Comparison of ENCODE assay signal across 20 cellular contexts in the genomic region with DNA sequence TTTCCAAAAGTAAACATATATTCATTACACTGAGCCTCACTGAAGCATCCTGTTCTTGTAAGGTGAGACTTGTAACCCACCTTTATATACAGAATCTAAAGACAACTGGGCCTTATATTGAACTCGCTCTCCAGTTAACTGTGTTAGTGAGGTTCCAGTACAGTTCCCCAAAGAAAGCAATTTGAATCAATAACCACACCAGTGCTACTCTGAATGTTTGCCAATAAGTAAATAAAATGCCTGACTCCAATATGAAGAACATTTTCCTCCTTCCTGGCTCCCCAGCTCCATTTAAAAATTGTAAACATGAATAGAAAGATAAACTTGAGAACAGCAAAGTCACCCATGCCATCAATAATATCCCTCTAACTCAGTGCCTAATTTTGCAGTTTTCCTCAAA. TPM values are rescaled to one million over a fixed set of nuclear protein-coding genes. Genes with fewer than 3 reads are reported as not detected.
DNase-seq lines count a peak whose midpoint lies in the region; ATAC-seq and TF ChIP-seq lines count a peak whose summit lies in the region.
"Had no signal": no experiment of that assay in that cellular context is flagged by ENCODE, and none has a peak within 500 bp of the region (broad histone marks: within the 10 kb centered on the region; RNA-seq: fewer than 3 reads in every experiment).

No MANE protein-coding gene starts in this region.

- H3K4me1 Mint-ChIP-seq in activated T-cell treated with anti-CD3 and anti-CD28 coated beads, Interleukin-2, amount 50 U/mL, for 72 hours (ENCODE audit: low read depth): peaks cover 64% of the 10 kb centered on the region
- H3K4me1 Mint-ChIP-seq in activated T-cell treated with anti-CD3 and anti-CD28 coated beads, Interleukin-2, amount 50 U/mL, for 4 hours (ENCODE audit: low read depth): peaks cover 74% of the 10 kb centered on the region
- peaks cover 70% of the 10 kb centered on the region for H3K4me1 Mint-ChIP-seq in stimulated activated effector memory CD8-positive, alpha-beta T cell treated with anti-CD3 and anti-CD28 coated beads, Interleukin-12 subunit alpha, Interleukin-12 subunit beta, amount 100 ng/mL, for 72 hours

- WGBS in esophagus muscularis mucosa: 89% methylated on average over 1 of the region's 1 CpG

- H3K27ac Mint-ChIP-seq in activated T-cell treated with anti-CD3 and anti-CD28 coated beads, Interleukin-2, amount 50 U/mL, for 72 hours: peak overlapping the region; percentile 33
- H3K27ac Mint-ChIP-seq in stimulated activated effector memory CD8-positive, alpha-beta T cell treated with anti-CD3 and anti-CD28 coated beads, Interleukin-12 subunit alpha, Interleukin-12 subunit beta, amount 100 ng/mL, for 72 hours: peak overlapping the region; percentile 20
- H3K27ac Mint-ChIP-seq: activated CD4-positive, alpha-beta memory T cell treated with anti-CD3 and anti-CD28 coated beads, Interleukin-2, amount 10 ng/mL, durations not matched to agents 7 days and 5 days had no signal

- TF ChIP-seq POLR2A in esophagus muscularis mucosa (IDR thresholded peaks at IDR 0.05; ENCODE audit: low read depth): no peak

- H3K4me3 Mint-ChIP-seq in activated T-cell treated with anti-CD3 and anti-CD28 coated beads, Interleukin-2, amount 50 U/mL, for 72 hours: peak overlapping the region in 1 of 2 donors; percentile 36
- H3K4me3 Mint-ChIP-seq in activated T-cell treated with anti-CD3 and anti-CD28 coated beads, Interleukin-2, amount 50 U/mL, for 4 hours: no peak overlapping the region
- no peak overlapping the region for H3K4me3 Mint-ChIP-seq in stimulated activated effector memory CD8-positive, alpha-beta T cell treated with anti-CD3 and anti-CD28 coated beads, Interleukin-12 subunit alpha, Interleukin-12 subunit beta, amount 100 ng/mL, for 72 hours
- H3K4me3 Mint-ChIP-seq: activated CD4-positive, alpha-beta memory T cell treated with anti-CD3 and anti-CD28 coated beads, Interleukin-2, amount 10 ng/mL, durations not matched to agents 7 days and 5 days; CD4-positive, alpha-beta T cell had no signal

- H3K4me1 ChIP-seq in Panc1 (ENCODE audit: control insufficient read depth, insufficient read depth, low read length) (peaks cover 74% of the 10 kb centered on the region), esophagus muscularis mucosa (peaks cover 70 to 88% (median 79%) of the 10 kb centered on the region in 4 donors)

- no peak for DNase-seq in activated T-cell treated with anti-CD3 and anti-CD28 coated beads, Interleukin-2, amount 50 U/mL, for 72 hours
- DNase-seq in activated T-cell treated with anti-CD3 and anti-CD28 coated beads, Interleukin-2, amount 50 U/mL, for 4 hours: no peak
- no peak for DNase-seq in Panc1 (ENCODE audit: low read depth, low spot score)
- DNase-seq in esophagus muscularis mucosa (ENCODE audit: extremely low spot score): no peak
- no peak for DNase-seq in stimulated activated effector memory CD8-positive, alpha-beta T cell treated with anti-CD3 and anti-CD28 coated beads, Interleukin-12 subunit alpha, Interleukin-12 subunit beta, amount 100 ng/mL, for 72 hours (ENCODE audit: low spot score in 2 of 2)
- no peak for DNase-seq in KG1 (lab: John Stamatoyannopoulos, UW)
- no peak for DNase-seq in anterior cingulate cortex (lab: John Stamatoyannopoulos, UW)
- DNase-seq: activated CD4-positive, alpha-beta memory T cell treated with anti-CD3 and anti-CD28 coated beads, Interleukin-2, amount 10 ng/mL, durations not matched to agents 7 days and 5 days; aorta; CD4-positive, alpha-beta T cell; H7; lower lobe of right lung; naive thymus-derived CD4-positive, alpha-beta T cell; NCI-H1436; NCI-H345; psoas muscle; stimulated activated naive CD4-positive, alpha-beta T cell treated with Interleukin-2 at 50 U/mL for 16 hours; WERI-Rb-1 had no signal

- H3K27me3 Mint-ChIP-seq in activated T-cell treated with anti-CD3 and anti-CD28 coated beads, Interleukin-2, amount 50 U/mL, for 72 hours (ENCODE audit: low read depth): no peaks in the 10 kb centered on the region
- no peaks in the 10 kb centered on the region for H3K27me3 Mint-ChIP-seq in activated T-cell treated with anti-CD3 and anti-CD28 coated beads, Interleukin-2, amount 50 U/mL, for 4 hours (ENCODE audit: low read depth)
- H3K27me3 Mint-ChIP-seq: activated CD4-positive, alpha-beta memory T cell treated with anti-CD3 and anti-CD28 coated beads, Interleukin-2, amount 10 ng/mL, durations not matched to agents 7 days and 5 days; CD4-positive, alpha-beta T cell; naive thymus-derived CD4-positive, alpha-beta T cell had no signal

- no peaks in the 10 kb centered on the region for H3K27me3 ChIP-seq in Panc1 (ENCODE audit: control insufficient read depth, insufficient read depth, low read length)
- H3K27me3 ChIP-seq in esophagus muscularis mucosa: no peaks in the 10 kb centered on the region

- no peak for TF ChIP-seq CTCF in Panc1 (IDR thresholded peaks at IDR 0.05)
- no peak for TF ChIP-seq CTCF in esophagus muscularis mucosa (IDR thresholded peaks at IDR 0.05)

- H3K9me3 Mint-ChIP-seq in activated T-cell treated with anti-CD3 and anti-CD28 coated beads, Interleukin-2, amount 50 U/mL, for 72 hours: no peaks in the 10 kb centered on the region
- H3K9me3 Mint-ChIP-seq in activated T-cell treated with anti-CD3 and anti-CD28 coated beads, Interleukin-2, amount 50 U/mL, for 4 hours: no peaks in the 10 kb centered on the region
- H3K9me3 Mint-ChIP-seq in stimulated activated effector memory CD8-positive, alpha-beta T cell treated with anti-CD3 and anti-CD28 coated beads, Interleukin-12 subunit alpha, Interleukin-12 subunit beta, amount 100 ng/mL, for 72 hours: no peaks in the 10 kb centered on the region
- H3K9me3 Mint-ChIP-seq: activated CD4-positive, alpha-beta memory T cell treated with anti-CD3 and anti-CD28 coated beads, Interleukin-2, amount 10 ng/mL, durations not matched to agents 7 days and 5 days; CD4-positive, alpha-beta T cell; naive thymus-derived CD4-positive, alpha-beta T cell had no signal

- H3K27ac ChIP-seq in Panc1 (ENCODE audit: low read length) (peak overlapping the region; percentile 95), esophagus muscularis mucosa (replicated peaks in 1 of 4) (peak overlapping the region; percentile 55 to 65 (median 60))
- H3K27ac ChIP-seq: coronary artery, lower lobe of right lung, psoas muscle, WERI-Rb-1 had no signal

- no peak for TF ChIP-seq EP300 in esophagus muscularis mucosa (IDR thresholded peaks at IDR 0.05)

- no peak overlapping the region; a peak in 1 of 4 replicates for H3K4me3 ChIP-seq in Panc1 (ENCODE audit: low read depth in 2 of 2, low read length in 2 of 2)
- no peak overlapping the region for H3K4me3 ChIP-seq in esophagus muscularis mucosa
- H3K4me3 ChIP-seq: coronary artery, lower lobe of right lung, psoas muscle had no signal

- POLR2A ChIA-PET in Panc1 (lab: Charles Lee): no interaction called here

- BruUV-seq in Panc1 (replicated peaks; lab: Mats Ljungman, UMichigan): no TSS peak

- no peaks in the 10 kb centered on the region for H3K9me3 ChIP-seq in Panc1 (ENCODE audit: control insufficient read depth, insufficient read depth, low read depth, low read length)
- no peaks in the 10 kb centered on the region for H3K9me3 ChIP-seq in esophagus muscularis mucosa
- H3K9me3 ChIP-seq: lower lobe of right lung, psoas muscle had no signal

- no peaks in the 10 kb centered on the region for H3K36me3 ChIP-seq in Panc1 (ENCODE audit: control insufficient read depth, insufficient read depth, low read length)
- no peaks in the 10 kb centered on the region for H3K36me3 ChIP-seq in esophagus muscularis mucosa
- H3K36me3 ChIP-seq: lower lobe of right lung, WERI-Rb-1 had no signal

- H3K36me3 Mint-ChIP-seq in activated T-cell treated with anti-CD3 and anti-CD28 coated beads, Interleukin-2, amount 50 U/mL, for 72 hours (ENCODE audit: insufficient read depth in 2 of 2): peaks cover 0 to 7% of the 10 kb centered on the region in 2 donors
- H3K36me3 Mint-ChIP-seq in activated T-cell treated with anti-CD3 and anti-CD28 coated beads, Interleukin-2, amount 50 U/mL, for 4 hours (ENCODE audit: insufficient read depth): peaks cover 1% of the 10 kb centered on the region
- H3K36me3 Mint-ChIP-seq in stimulated activated effector memory CD8-positive, alpha-beta T cell treated with anti-CD3 and anti-CD28 coated beads, Interleukin-12 subunit alpha, Interleukin-12 subunit beta, amount 100 ng/mL, for 72 hours: peaks cover 24% of the 10 kb centered on the region
- H3K36me3 Mint-ChIP-seq: naive thymus-derived CD4-positive, alpha-beta T cell had no signal

- intact Hi-C loops in Panc1 (cut with micrococcal nuclease; ENCODE audit: unreplicated experiment): no loop called here
- intact Hi-C loops in esophagus muscularis mucosa (cut with DNase I): no loop called here

- in situ Hi-C loops in Panc1 (cut with HindIII; ENCODE audit: low pct_unique_long_range_greater_than_20kb, low sequenced_read_pairs): no loop called here

- CTCF ChIA-PET in Panc1 (lab: Charles Lee): interaction anchor here (1.3 kb wide), 1 partner anchor 44 kb away, joined by 3 read pairs; no protein-coding TSS in a partner anchor

- no peak for ATAC-seq in activated T-cell treated with anti-CD3 and anti-CD28 coated beads, Interleukin-2, amount 50 U/mL, for 72 hours (replicated peaks in 1 of 2)
- no peak for ATAC-seq in activated T-cell treated with anti-CD3 and anti-CD28 coated beads, Interleukin-2, amount 50 U/mL, for 4 hours
- ATAC-seq in Panc1 (no peak), HG02981 (IDR thresholded peaks at IDR 0.05; ENCODE audit: unreplicated experiment) (no peak)
- no peak for ATAC-seq in stimulated activated effector memory CD8-positive, alpha-beta T cell treated with anti-CD3 and anti-CD28 coated beads, Interleukin-12 subunit alpha, Interleukin-12 subunit beta, amount 100 ng/mL, for 72 hours
- ATAC-seq: lower lobe of right lung; naive thymus-derived CD4-positive, alpha-beta T cell; psoas muscle had no signal

RNA-seq across cellular contexts. Expression of a gene that starts 50.1 kb away (rescaled TPM):
- total RNA-seq in activated T-cell treated with anti-CD3 and anti-CD28 coated beads, Interleukin-2, amount 50 U/mL, for 72 hours: 10 to 100 TPM; 43.2 to 55.2 TPM
- 10 to 100 TPM; 46.0 to 47.9 (median 47.6) TPM for total RNA-seq in activated T-cell treated with anti-CD3 and anti-CD28 coated beads, Interleukin-2, amount 50 U/mL, for 4 hours
- total RNA-seq in Panc1 (2021; ENCODE audit: unreplicated experiment) (111 TPM), esophagus muscularis mucosa (10 to 100 TPM; 60.8 to 75.6 (median 66.3) TPM)
- 49.1 TPM for polyA plus RNA-seq in Panc1 (2012; ENCODE audit: insufficient read length)
